ENCODE assay signal across 12 cellular contexts in the genomic region with DNA sequence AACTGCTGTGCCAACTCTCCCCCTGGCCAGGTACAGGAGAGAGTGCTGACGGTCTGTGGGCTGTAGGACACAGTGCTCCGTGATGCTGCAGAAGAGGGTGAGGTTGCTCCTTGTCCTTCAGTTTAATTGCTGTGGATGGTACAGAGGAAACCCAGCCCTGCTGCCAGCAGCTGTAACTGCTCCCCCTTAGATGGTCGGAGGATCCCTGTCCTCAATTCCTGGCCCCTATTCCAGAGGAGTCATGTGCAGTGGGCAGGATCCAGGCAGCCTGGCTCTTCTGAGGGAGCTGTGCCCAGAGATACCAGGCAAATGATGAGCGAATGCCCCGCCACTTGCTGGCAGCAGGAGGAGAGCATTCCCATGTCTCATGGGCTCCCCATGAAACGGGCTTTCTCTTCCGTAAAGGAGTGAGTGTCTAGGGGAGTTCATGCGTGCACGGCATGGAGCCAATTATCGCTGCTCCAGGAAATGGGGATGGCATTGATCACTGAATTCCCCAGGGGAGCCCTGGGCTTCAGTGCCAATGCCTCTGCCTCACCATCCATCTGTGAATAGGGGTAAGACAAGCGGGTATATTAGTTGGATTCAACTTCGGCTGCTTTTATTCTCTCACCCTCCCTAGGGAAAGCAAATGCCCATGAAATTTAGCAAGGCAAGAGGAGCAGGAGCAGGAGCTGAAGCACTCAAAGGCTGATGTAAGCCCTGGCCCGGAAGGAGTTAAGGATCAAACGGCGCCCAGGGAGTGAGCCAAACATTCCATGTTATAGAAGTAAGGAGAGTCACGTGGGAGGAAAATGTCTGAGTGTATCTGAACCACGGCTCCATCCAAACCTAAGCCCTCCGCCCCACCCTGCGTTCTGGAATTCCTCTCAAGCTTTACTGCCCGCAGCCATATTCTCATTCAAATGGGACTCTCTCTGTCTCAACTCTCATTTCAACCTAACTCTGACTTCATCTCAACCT. TPM values are rescaled to one million over a fixed set of nuclear protein-coding genes. Genes with fewer than 3 reads are reported as not detected.
A peak's percentile ranks its signal among the peaks of the same experiment; 100 is the strongest.
DNase-seq lines count a peak whose midpoint lies in the region; ATAC-seq and TF ChIP-seq lines count a peak whose summit lies in the region.
"Had no signal": no experiment of that assay in that cellular context is flagged by ENCODE, and none has a peak within 500 bp of the region (broad histone marks: within the 10 kb centered on the region; RNA-seq: fewer than 3 reads in every experiment).

No MANE protein-coding gene starts in this region.

- H3K9me3 ChIP-seq in SK-N-MC (ENCODE audit: low read depth, low read length), result no peaks in the 10 kb centered on the region
- H3K9me3 ChIP-seq in transverse colon, result no peaks in the 10 kb centered on the region

- no peak for TF ChIP-seq CTCF in transverse colon (IDR thresholded peaks at IDR 0.05)

- peaks cover 49% of the 10 kb centered on the region for H3K27me3 Mint-ChIP-seq in dendritic cell treated with granulocyte-macrophage colony-stimulating factor and Interleukin-4, amounts not matched to agents 40 ng/mL and 50 ng/mL, for 4 days
- no peaks in the 10 kb centered on the region for H3K27me3 Mint-ChIP-seq in activated CD4-positive, alpha-beta memory T cell treated with anti-CD3 and anti-CD28 coated beads, Interleukin-2, amount 10 ng/mL, durations not matched to agents 7 days and 5 days

- peaks cover 18 to 46% (median 23%) of the 10 kb centered on the region in 4 donors for H3K4me1 ChIP-seq in transverse colon

- TF ChIP-seq EP300 in transverse colon (IDR thresholded peaks at IDR 0.05; ENCODE audit: low read depth), result peak; percentile 55

- H3K4me1 Mint-ChIP-seq in dendritic cell treated with granulocyte-macrophage colony-stimulating factor and Interleukin-4, amounts not matched to agents 40 ng/mL and 50 ng/mL, for 4 days (ENCODE audit: low read depth), result peaks cover 69% of the 10 kb centered on the region
- no peaks in the 10 kb centered on the region for H3K4me1 Mint-ChIP-seq in activated CD4-positive, alpha-beta memory T cell treated with anti-CD3 and anti-CD28 coated beads, Interleukin-2, amount 10 ng/mL, durations not matched to agents 7 days and 5 days
- H3K4me1 Mint-ChIP-seq: activated naive CD8-positive, alpha-beta T cell treated with anti-CD3 and anti-CD28 coated beads, Interleukin-2, amount 10 ng/mL, durations not matched to agents 7 days and 5 days; CD8-positive, alpha-beta memory T cell had no signal

- intact Hi-C loops in dendritic cell treated with granulocyte-macrophage colony-stimulating factor and Interleukin-4, amounts not matched to agents 40 ng/mL and 50 ng/mL, for 4 days (cut with micrococcal nuclease), result no loop called here
- intact Hi-C loops in transverse colon (cut with DNase I; ENCODE audit: low total_unique reads), result no loop called here

- H3K27ac Mint-ChIP-seq in dendritic cell treated with granulocyte-macrophage colony-stimulating factor and Interleukin-4, amounts not matched to agents 40 ng/mL and 50 ng/mL, for 4 days, result peak overlapping the region; percentile 29
- H3K27ac Mint-ChIP-seq in activated CD4-positive, alpha-beta memory T cell treated with anti-CD3 and anti-CD28 coated beads, Interleukin-2, amount 10 ng/mL, durations not matched to agents 7 days and 5 days, result no peak overlapping the region
- H3K27ac Mint-ChIP-seq: activated naive CD8-positive, alpha-beta T cell treated with anti-CD3 and anti-CD28 coated beads, Interleukin-2, amount 10 ng/mL, durations not matched to agents 7 days and 5 days; CD8-positive, alpha-beta memory T cell had no signal

- no peaks in the 10 kb centered on the region for H3K27me3 ChIP-seq in transverse colon

- H3K36me3 ChIP-seq in SK-N-MC (ENCODE audit: insufficient read depth, low read length) (no peaks in the 10 kb centered on the region), transverse colon (no peaks in the 10 kb centered on the region)

- in situ Hi-C loops in transverse colon (cut with MboI; ENCODE audit: low pct_ligation_motif_present in 1 of 4, low pct_unique_long_range_greater_than_20kb in 1 of 4, low sequenced_read_pairs in 3 of 4), result no loop called here

- POLR2A ChIA-PET in activated CD4-positive, alpha-beta memory T cell treated with anti-CD3 and anti-CD28 coated beads, Interleukin-2, amount 10 ng/mL, durations not matched to agents 7 days and 5 days (lab: Charles Lee), result no interaction called here

- WGBS in transverse colon (ENCODE audit: low coverage in 1 of 2), 2 donors, result 46 to 72% methylated on average over 6 to 20 of the region's 20 CpGs

- TF ChIP-seq POLR2A in transverse colon (IDR thresholded peaks at IDR 0.05), result no peak

- H3K4me3 Mint-ChIP-seq in dendritic cell treated with granulocyte-macrophage colony-stimulating factor and Interleukin-4, amounts not matched to agents 40 ng/mL and 50 ng/mL, for 4 days, result no peak overlapping the region
- H3K4me3 Mint-ChIP-seq in activated CD4-positive, alpha-beta memory T cell treated with anti-CD3 and anti-CD28 coated beads, Interleukin-2, amount 10 ng/mL, durations not matched to agents 7 days and 5 days, result no peak overlapping the region
- H3K4me3 Mint-ChIP-seq: activated naive CD8-positive, alpha-beta T cell treated with anti-CD3 and anti-CD28 coated beads, Interleukin-2, amount 10 ng/mL, durations not matched to agents 7 days and 5 days; CD8-positive, alpha-beta memory T cell had no signal

- H3K36me3 Mint-ChIP-seq in dendritic cell treated with granulocyte-macrophage colony-stimulating factor and Interleukin-4, amounts not matched to agents 40 ng/mL and 50 ng/mL, for 4 days (ENCODE audit: low read depth), result peaks cover 55% of the 10 kb centered on the region
- H3K36me3 Mint-ChIP-seq in activated CD4-positive, alpha-beta memory T cell treated with anti-CD3 and anti-CD28 coated beads, Interleukin-2, amount 10 ng/mL, durations not matched to agents 7 days and 5 days (ENCODE audit: low read depth), result no peaks in the 10 kb centered on the region
- H3K36me3 Mint-ChIP-seq: activated naive CD8-positive, alpha-beta T cell treated with anti-CD3 and anti-CD28 coated beads, Interleukin-2, amount 10 ng/mL, durations not matched to agents 7 days and 5 days had no signal

- no peaks in the 10 kb centered on the region for H3K9me3 Mint-ChIP-seq in dendritic cell treated with granulocyte-macrophage colony-stimulating factor and Interleukin-4, amounts not matched to agents 40 ng/mL and 50 ng/mL, for 4 days
- no peaks in the 10 kb centered on the region for H3K9me3 Mint-ChIP-seq in activated CD4-positive, alpha-beta memory T cell treated with anti-CD3 and anti-CD28 coated beads, Interleukin-2, amount 10 ng/mL, durations not matched to agents 7 days and 5 days
- H3K9me3 Mint-ChIP-seq: activated naive CD8-positive, alpha-beta T cell treated with anti-CD3 and anti-CD28 coated beads, Interleukin-2, amount 10 ng/mL, durations not matched to agents 7 days and 5 days; CD8-positive, alpha-beta memory T cell had no signal

- peak overlapping the region; percentile 42 for H3K4me3 ChIP-seq in SK-N-MC
- no peak overlapping the region for H3K4me3 ChIP-seq in transverse colon
- H3K4me3 ChIP-seq: skin epidermis had no signal

- CTCF ChIA-PET in activated CD4-positive, alpha-beta memory T cell treated with anti-CD3 and anti-CD28 coated beads, Interleukin-2, amount 10 ng/mL, durations not matched to agents 7 days and 5 days (lab: Charles Lee), result no interaction called here

- DNase-seq in SK-N-MC (ENCODE audit: low read depth, low spot score), result no peak
- DNase-seq in islet precursor cell, result peak; percentile 68
- no peak for DNase-seq in transverse colon
- DNase-seq in activated CD4-positive, alpha-beta memory T cell treated with anti-CD3 and anti-CD28 coated beads, Interleukin-2, amount 10 ng/mL, durations not matched to agents 7 days and 5 days, result no peak
- no peak for DNase-seq in HCEC 1CT
- DNase-seq: activated naive CD8-positive, alpha-beta T cell treated with anti-CD3 and anti-CD28 coated beads, Interleukin-2, amount 10 ng/mL, durations not matched to agents 7 days and 5 days; CD8-positive, alpha-beta memory T cell; MM.1S; NCI-H526 had no signal

- H3K9ac ChIP-seq in SK-N-MC (ENCODE audit: insufficient read length), result no peak overlapping the region

- no peak for ATAC-seq in GM18498 (IDR thresholded peaks at IDR 0.05; ENCODE audit: unreplicated experiment)

- no peak overlapping the region for H3K27ac ChIP-seq in SK-N-MC
- H3K27ac ChIP-seq in transverse colon, result peak overlapping the region; percentile 46 to 78 (median 75)
- H3K27ac ChIP-seq: skin epidermis had no signal

RNA-seq across cellular contexts. Expression of gene CSNK2A3, which starts 51.0 kb away (rescaled TPM):
- 1 to 10 TPM in 1 of 4 donors, under 1 TPM in 2, not detected in 1; 0.64 to 1.5 (median 0.68) TPM for total RNA-seq in transverse colon
- total RNA-seq in activated CD4-positive, alpha-beta memory T cell treated with anti-CD3 and anti-CD28 coated beads, Interleukin-2, amount 10 ng/mL, durations not matched to agents 7 days and 5 days, result 1 to 10 TPM; 1.9 to 3.0 TPM
